16 cellular contexts compared by ENCODE assay signal in the genomic region with DNA sequence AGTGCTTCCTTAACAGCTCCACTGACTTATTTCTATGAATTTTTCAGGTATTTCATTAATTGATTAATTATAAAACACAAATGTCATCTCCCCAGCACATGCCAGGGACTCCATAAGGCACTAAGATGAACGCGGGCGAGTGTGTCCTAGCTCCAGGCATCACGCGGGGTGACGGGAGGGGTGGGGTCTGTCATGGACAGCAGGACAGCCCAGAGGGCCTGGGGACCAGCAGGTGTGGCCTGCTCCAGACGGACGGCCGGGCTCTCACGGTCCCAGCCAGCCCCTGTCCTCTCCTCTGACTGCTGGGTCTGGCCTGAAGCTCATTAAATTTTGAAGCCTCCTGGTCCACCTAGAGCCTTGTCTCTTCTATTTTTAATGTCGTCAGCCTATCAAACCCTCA.
DNase-seq lines count a peak whose midpoint lies in the region; ATAC-seq and TF ChIP-seq lines count a peak whose summit lies in the region.
"Had no signal": no experiment of that assay in that cellular context is flagged by ENCODE, and none has a peak within 500 bp of the region (broad histone marks: within the 10 kb centered on the region; RNA-seq: fewer than 3 reads in every experiment).

No MANE protein-coding gene starts in this region.

- no peaks in the 10 kb centered on the region for H3K79me1 ChIP-seq in H9 (ENCODE audit: insufficient read depth, low read depth, low read length, poor library complexity, severe bottlenecking)

- H3K36me3 Mint-ChIP-seq in H9 (ENCODE audit: insufficient read depth in 1 of 3, low read depth in 3 of 3) = peaks cover 0 to 6% (median 0%) of the 10 kb centered on the region in 3 experiments; a peak in 3 of 7 replicates
- H3K36me3 Mint-ChIP-seq: CD8-positive, alpha-beta T cell had no signal

- H3K4me1 ChIP-seq in H9 (ENCODE audit: insufficient read depth, low read length) (no peaks in the 10 kb centered on the region; the same call in 1 of the 2 replicates), adrenal gland (replicated peaks in 1 of 2) (no peaks in the 10 kb centered on the region), stomach (no peaks in the 10 kb centered on the region)
- H3K4me1 ChIP-seq: BE2C had no signal

- H3K4ac ChIP-seq in H9 (ENCODE audit: low read depth, low read length) = no peak overlapping the region

- no peak for ATAC-seq in GM18502 (IDR thresholded peaks at IDR 0.05; ENCODE audit: poor library complexity, unreplicated experiment)
- ATAC-seq: CD8-positive, alpha-beta T cell; HepG2; Panc1 had no signal

- no peak overlapping the region for H3K9ac ChIP-seq in H9 (ENCODE audit: extremely low read depth, insufficient read length, low read length)

- intact Hi-C loops in adrenal gland (cut with DNase I) (no loop called here), stomach (cut with DNase I; ENCODE audit: low total_unique reads) (no loop called here)

- WGBS in H9 (ENCODE audit: extremely low coverage, insufficient read length, low lambda C conversion rate) = no CpG with 5 or more reads among the region's 11 CpGs
- WGBS in adrenal gland, 4 donors = 82 to 90% (median 84%) methylated on average over 11 of the region's 11 CpGs
- 79 to 86% (median 82%) methylated on average over 11 of the region's 11 CpGs for WGBS in stomach, 5 donors

- H3K79me2 ChIP-seq in H9 (ENCODE audit: insufficient read depth, low read length) = no peaks in the 10 kb centered on the region

- no peak overlapping the region for H3K56ac ChIP-seq in H9 (ENCODE audit: insufficient read length, low read depth, low read length)

- TF ChIP-seq POLR2A in adrenal gland (IDR thresholded peaks at IDR 0.05) (no peak), stomach (IDR thresholded peaks at IDR 0.05) (no peak)

- H3K27ac ChIP-seq in H9 (ENCODE audit: insufficient read length, low read depth, low read length) (no peak overlapping the region), adrenal gland (no peak overlapping the region), stomach (no peak overlapping the region)

- no peak overlapping the region for H3K27ac Mint-ChIP-seq in H9
- H3K27ac Mint-ChIP-seq: CD8-positive, alpha-beta T cell had no signal

- DNase-seq in H9 (peak; percentile 19), adrenal gland (peak in 4 of 7 donors; percentile 1 to 6 (median 2)), mesenteric fat pad (ENCODE audit: low spot score) (peak; percentile 71), stomach (peak; percentile 22), MV-4-11 (lab: John Stamatoyannopoulos, UW) (no peak), cerebellar nuclear complex (lab: John Stamatoyannopoulos, UW) (no peak)
- DNase-seq: BE2C, MM.1S, NCI-H1105 treated with DMSO at 0.1 percent for 48 hours, NCI-H187 treated with DMSO at 0.1 percent for 48 hours, NCI-H2171, Right ventricle myocardium superior had no signal

- no peak overlapping the region for H3K18ac ChIP-seq in H9 (ENCODE audit: insufficient read length, low read depth, low read length)

- H3K4me1 Mint-ChIP-seq in H9 = peaks cover 4 to 5% of the 10 kb centered on the region in 2 experiments

- H2BK120ac ChIP-seq in H9 (ENCODE audit: low read depth, low read length, poor library complexity, severe bottlenecking) = no peak overlapping the region

- H2AFZ ChIP-seq in H9 (ENCODE audit: low read length) = no peak overlapping the region

- H2BK12ac ChIP-seq in H9 (ENCODE audit: insufficient read length, low read depth, low read length) = no peak overlapping the region

- H3K27me3 Mint-ChIP-seq in H9 (ENCODE audit: low read depth) = peaks cover 27% of the 10 kb centered on the region

- no peak for TF ChIP-seq EP300 in stomach (IDR thresholded peaks at IDR 0.05)

- H3K27me3 ChIP-seq in H9 (ENCODE audit: insufficient read depth, low read length) = no peaks in the 10 kb centered on the region
- H3K27me3 ChIP-seq in adrenal gland = no peaks in the 10 kb centered on the region
- peaks cover 0 to 54% (median 0%) of the 10 kb centered on the region in 3 donors for H3K27me3 ChIP-seq in stomach
- H3K27me3 ChIP-seq: BE2C had no signal

- no peaks in the 10 kb centered on the region for H4K20me1 ChIP-seq in H9 (ENCODE audit: control insufficient read depth, insufficient read depth, insufficient read length)

- H3K23ac ChIP-seq in H9 (ENCODE audit: insufficient read length, low read depth, low read length) = no peak overlapping the region

- no peak overlapping the region for H2BK20ac ChIP-seq in H9 (ENCODE audit: low read depth, low read length, poor library complexity, severe bottlenecking)

- H2BK5ac ChIP-seq in H9 (ENCODE audit: insufficient read length, low read length) = no peak overlapping the region

- H2AK5ac ChIP-seq in H9 (ENCODE audit: insufficient read length, low read length) = no peak overlapping the region

- no peak overlapping the region for H4K8ac ChIP-seq in H9 (replicated peaks; ENCODE audit: insufficient read length, low read depth, low read length)

- no peak overlapping the region for H3K4me2 ChIP-seq in H9 (ENCODE audit: insufficient read depth, insufficient read length, low read length)

- no peak overlapping the region for H3K4me3 ChIP-seq in adrenal gland
- no peak overlapping the region for H3K4me3 ChIP-seq in stomach

- no peak for TF ChIP-seq CTCF in H9 (conservative IDR thresholded peaks at IDR 0.05)
- no peak for TF ChIP-seq CTCF in adrenal gland (IDR thresholded peaks at IDR 0.05)
- TF ChIP-seq CTCF in stomach (IDR thresholded peaks at IDR 0.05) = no peak

- no peaks in the 10 kb centered on the region for H3K9me3 ChIP-seq in H9 (ENCODE audit: control insufficient read depth, low read depth, low read length)
- H3K9me3 ChIP-seq in adrenal gland (replicated peaks in 1 of 3) = no peaks in the 10 kb centered on the region
- H3K9me3 ChIP-seq in stomach = peaks cover 0 to 30% (median 17%) of the 10 kb centered on the region in 4 donors
- H3K9me3 ChIP-seq: BE2C had no signal

- no peaks in the 10 kb centered on the region for H3K23me2 ChIP-seq in H9 (ENCODE audit: insufficient read length, low read depth, low read length, poor library complexity, severe bottlenecking)

- H3K14ac ChIP-seq in H9 (ENCODE audit: insufficient read depth, low read length) = no peak overlapping the region

- no peak overlapping the region for H2BK15ac ChIP-seq in H9 (ENCODE audit: low read depth, low read length)

- H4K91ac ChIP-seq in H9 (ENCODE audit: insufficient read length, low read depth, low read length) = no peak overlapping the region

- H3K36me3 ChIP-seq in adrenal gland (replicated peaks in 1 of 2) (no peaks in the 10 kb centered on the region), stomach (no peaks in the 10 kb centered on the region)
- H3K36me3 ChIP-seq: BE2C had no signal

- no peak overlapping the region for H3K4me3 Mint-ChIP-seq in H9
- H3K4me3 Mint-ChIP-seq: CD8-positive, alpha-beta T cell had no signal

- H4K5ac ChIP-seq in H9 (ENCODE audit: insufficient read length, low read depth, low read length) = no peak overlapping the region

- H3T11ph ChIP-seq in H9 (ENCODE audit: low read length) = no peak overlapping the region

- peaks cover 0 to 10% of the 10 kb centered on the region in 2 experiments; a peak in 4 of 5 replicates for H3K9me3 Mint-ChIP-seq in H9

Comparison
In these comparisons a context has a peak if more than half of its experiments do, and no peak if none do; other contexts are left out.
1. DNase-seq: peak in H9 (single experiment), adrenal gland (4 of 7), mesenteric fat pad (single experiment) and stomach (single experiment); none in MV-4-11 (single experiment) and cerebellar nuclear complex (0 of 2).